In genomic region chr1:44628962-44629756, GRCh38 we compare ENCODE assay signal across 1 cellular context.
TF ChIP-seq lines count a peak whose summit lies in the region.

No MANE protein-coding gene starts in this region.

TF ChIP-seq in K562, 482 proteins besides CTCF, POLR2A, EP300 and RAD21:
- TF ChIP-seq MEIS2 (IDR thresholded peaks at IDR 0.05; ENCODE audit: partially characterized antibody) (peak; percentile 18), RCOR1 (IDR thresholded peaks at IDR 0.05; ENCODE audit: borderline replicate concordance in 1 of 2, low read depth in 2 of 2, low read length in 2 of 2) (0 out of 4 replicates have a peak, but pooled peaks of 1 of the 2 experiments have one; percentile 12), YY1 (IDR thresholded peaks at IDR 0.05; ENCODE audit: borderline replicate concordance in 1 of 3, control insufficient read depth in 1 of 3, extremely low read depth in 1 of 3, insufficient read depth in 3 of 3, insufficient read length in 1 of 3, insufficient replicate concordance in 2 of 3, low read depth in 1 of 3, low read length in 2 of 3) (peak in 1 of 3 experiments; percentile 42), SIX5 (IDR thresholded peaks at IDR 0.05; ENCODE audit: borderline replicate concordance in 1 of 2, insufficient read depth in 1 of 2, low read depth in 1 of 2, low read length in 2 of 2) (no peak), ADNP (tag; IDR thresholded peaks at IDR 0.05) (0 out of 2 replicates have a peak, but pooled peaks have one; percentile 55), JUND (IDR thresholded peaks at IDR 0.05; ENCODE audit: borderline replicate concordance, low read depth, low read length) (peak; percentile 40; the same call in 1 of the 2 replicates), JUND (tag; IDR thresholded peaks at IDR 0.05; ENCODE audit: borderline replicate concordance, low read depth, low read length) (peak; percentile 24; the same call in 1 of the 3 replicates), PBX2 (CRISPR knock-in tag; IDR thresholded peaks at IDR 0.05; ENCODE audit: low read depth) (no peak), PBX2 (tag; conservative IDR thresholded peaks at IDR 0.05; ENCODE audit: low read depth) (0 out of 2 replicates have a peak, but pooled peaks have one; percentile 18), ESRRA (IDR thresholded peaks at IDR 0.05; ENCODE audit: borderline replicate concordance, low read depth) (peak; percentile 29; the same call in 1 of the 2 replicates), AFF1 (IDR thresholded peaks at IDR 0.05; ENCODE audit: low read depth in 1 of 2, partially characterized antibody in 2 of 2) (no peak), ZNF436 (CRISPR knock-in tag; IDR thresholded peaks at IDR 0.05) (no peak), FOSL1 (tag; conservative IDR thresholded peaks at IDR 0.05) (peak; percentile 63; the same call in 1 of the 2 replicates), ZNF134 (CRISPR knock-in tag; conservative IDR thresholded peaks at IDR 0.05) (no peak), ARID1B (IDR thresholded peaks at IDR 0.05) (0 out of 2 replicates have a peak, but pooled peaks have one; percentile 35), NFIC (IDR thresholded peaks at IDR 0.05) (peak; percentile 45), KDM1A (IDR thresholded peaks at IDR 0.05) (peak in 1 of 2 experiments; percentile 51; a peak in 2 of 4 replicates), DPF2 (IDR thresholded peaks at IDR 0.05) (peak; percentile 15; the same call in 1 of the 2 replicates)
